ENCODE assay signal across 12 cellular contexts in genomic region chr14:76715102-76715926, GRCh38. TPM values are rescaled to one million over a fixed set of nuclear protein-coding genes. Genes with fewer than 3 reads are reported as not detected.
DNase-seq lines count a peak whose midpoint lies in the region; ATAC-seq, FAIRE-seq and TF ChIP-seq lines count a peak whose summit lies in the region.
"Had no signal": no experiment of that assay in that cellular context is flagged by ENCODE, and none has a peak within 500 bp of the region (broad histone marks: within the 10 kb centered on the region; RNA-seq: fewer than 3 reads in every experiment).

No MANE protein-coding gene starts in this region.

- H3K4me3 ChIP-seq in liver (ENCODE audit: low read depth in 1 of 3, low read length in 3 of 3) (no peak overlapping the region), HepG2 (replicated peaks in 1 of 3; ENCODE audit: insufficient read depth in 1 of 3, low read depth in 2 of 3, low read length in 3 of 3) (no peak overlapping the region), vagina (no peak overlapping the region)

- H3K27me3 Mint-ChIP-seq in brain = no peaks in the 10 kb centered on the region
- peaks cover 39% of the 10 kb centered on the region for H3K27me3 Mint-ChIP-seq in activated T-cell treated with anti-CD3 and anti-CD28 coated beads, Interleukin-2, amount 50 U/mL, for 24 hours

- TF ChIP-seq EP300 in HepG2 (IDR thresholded peaks at IDR 0.05; ENCODE audit: low read depth in 2 of 2, low read length in 2 of 2) = no peak
- TF ChIP-seq EP300 in HepG2 (CRISPR knock-in tag; IDR thresholded peaks at IDR 0.05; ENCODE audit: borderline replicate concordance) = no peak

- BruUV-seq in HepG2 (replicated peaks; lab: Mats Ljungman, UMichigan) = no TSS peak

- peak overlapping the region; percentile 8 to 56 for H3K27ac ChIP-seq in liver (ENCODE audit: low read depth in 1 of 2, low read length in 2 of 2)
- H3K27ac ChIP-seq in HepG2 (ENCODE audit: extremely low read length, insufficient read depth, low read length) = no peak overlapping the region
- H3K27ac ChIP-seq in vagina = peak overlapping the region; percentile 18

- in situ Hi-C loops in HepG2 (cut with HindIII; ENCODE audit: extremely low pct_ligation_motif_present, low pct_unique_long_range_greater_than_20kb) = no loop called here

- no peak for TF ChIP-seq RAD21 in liver (IDR thresholded peaks at IDR 0.05)
- TF ChIP-seq RAD21 in HepG2 (CRISPR knock-in tag; IDR thresholded peaks at IDR 0.05) = no peak

- peaks cover 55% of the 10 kb centered on the region for H3K4me1 Mint-ChIP-seq in brain
- peaks cover 3% of the 10 kb centered on the region for H3K4me1 Mint-ChIP-seq in activated T-cell treated with anti-CD3 and anti-CD28 coated beads, Interleukin-2, amount 50 U/mL, for 24 hours (ENCODE audit: low read depth)

- peak overlapping the region in 1 of 5 experiments; percentile 30 for H3K4me3 Mint-ChIP-seq in brain
- H3K4me3 Mint-ChIP-seq in activated T-cell treated with anti-CD3 and anti-CD28 coated beads, Interleukin-2, amount 50 U/mL, for 24 hours = no peak overlapping the region

- 64% methylated on average over 12 of the region's 12 CpGs for WGBS in liver
- whole genome bisulfite sequencing in HepG2 (ENCODE audit: low lambda C conversion rate) = 20% methylated on average over 12 of the region's 12 CpGs

- H3K79me2 ChIP-seq in HepG2 (ENCODE audit: insufficient read depth, low read length) = no peaks in the 10 kb centered on the region

- no peaks in the 10 kb centered on the region for H3K9me3 ChIP-seq in liver (ENCODE audit: control insufficient read depth in 4 of 4, low read length in 3 of 4)
- no peaks in the 10 kb centered on the region for H3K9me3 ChIP-seq in HepG2 (ENCODE audit: low read length)
- no peaks in the 10 kb centered on the region for H3K9me3 ChIP-seq in vagina

- DNase-seq in HepG2 (ENCODE audit: low spot score) (no peak), iris pigment epithelial cell (ENCODE audit: low read depth) (peak; percentile 21), vagina (ENCODE audit: extremely low spot score in 2 of 2) (peak in 1 of 2 donors; percentile 80), HPDE6-E6E7 (ENCODE audit: extremely low spot score) (no peak), mucosa of gallbladder (ENCODE audit: low spot score) (no peak)
- no peak for DNase-seq in activated T-cell treated with anti-CD3 and anti-CD28 coated beads, Interleukin-2, amount 50 U/mL, for 24 hours
- DNase-seq: GOT3; KBM-7; stimulated activated CD4-positive, alpha-beta T cell treated with anti-CD3 and anti-CD28 coated beads, Interleukin-4, amount 100 ng/mL, for 24 hours; T-helper 1 cell had no signal

- no peaks in the 10 kb centered on the region for H3K27me3 ChIP-seq in liver (ENCODE audit: control insufficient read depth in 4 of 4, insufficient read depth in 4 of 4, low read length in 3 of 4)
- peaks cover 0 to 4% of the 10 kb centered on the region in 2 experiments; a peak in 2 of 5 replicates for H3K27me3 ChIP-seq in HepG2 (ENCODE audit: control insufficient read depth in 1 of 2, insufficient read depth in 2 of 2, low read length in 2 of 2)
- no peaks in the 10 kb centered on the region for H3K27me3 ChIP-seq in vagina

- CTCF ChIA-PET in HepG2 (lab: Yijun Ruan, JAX; ENCODE audit: low intra/inter-chr PET ratio, low total read pairs) = no interaction called here

- FAIRE-seq in HepG2 (lab: Jason Lieb, UNC) = no peak

- no peak overlapping the region for H3K4me2 ChIP-seq in HepG2 (ENCODE audit: low read depth, low read length)

- H3K4me1 ChIP-seq in liver (ENCODE audit: control insufficient read depth in 4 of 4, insufficient read depth in 4 of 4, low read length in 3 of 4) = peaks cover 0 to 3% (median under 1%) of the 10 kb centered on the region in 4 donors
- peaks cover 7% of the 10 kb centered on the region for H3K4me1 ChIP-seq in HepG2 (ENCODE audit: insufficient read depth, low read length)
- H3K4me1 ChIP-seq in vagina = peaks cover 13% of the 10 kb centered on the region

- H3K36me3 Mint-ChIP-seq in brain = no peaks in the 10 kb centered on the region
- H3K36me3 Mint-ChIP-seq in activated T-cell treated with anti-CD3 and anti-CD28 coated beads, Interleukin-2, amount 50 U/mL, for 24 hours (ENCODE audit: low read depth) = no peaks in the 10 kb centered on the region

- H3K27ac Mint-ChIP-seq in brain = peak overlapping the region; percentile 52 to 90 (median 82)
- no peak overlapping the region for H3K27ac Mint-ChIP-seq in activated T-cell treated with anti-CD3 and anti-CD28 coated beads, Interleukin-2, amount 50 U/mL, for 24 hours

- H3K36me3 ChIP-seq in liver (ENCODE audit: control insufficient read depth in 4 of 4, insufficient read depth in 3 of 4, low read depth in 1 of 4, low read length in 3 of 4) = no peaks in the 10 kb centered on the region
- no peaks in the 10 kb centered on the region for H3K36me3 ChIP-seq in HepG2 (replicated peaks in 1 of 2; ENCODE audit: control insufficient read depth in 1 of 2, insufficient read depth in 2 of 2, low read length in 2 of 2)
- no peaks in the 10 kb centered on the region for H3K36me3 ChIP-seq in vagina

- no peak for TF ChIP-seq CTCF in liver (IDR thresholded peaks at IDR 0.05; ENCODE audit: low read depth, low read length, missing input control)
- no peak for TF ChIP-seq CTCF in HepG2 (CRISPR knock-in tag; IDR thresholded peaks at IDR 0.05)
- TF ChIP-seq CTCF in brain (conservative IDR thresholded peaks at IDR 0.05) = no peak
- no peak for TF ChIP-seq CTCF in vagina (IDR thresholded peaks at IDR 0.05)

- ATAC-seq in HepG2 = no peak

- H3K9ac ChIP-seq in liver (ENCODE audit: low read depth in 1 of 2, low read length in 2 of 2) (no peak overlapping the region), HepG2 (ENCODE audit: insufficient read depth, low read depth, low read length) (no peak overlapping the region)

- no peaks in the 10 kb centered on the region for H4K20me1 ChIP-seq in HepG2 (ENCODE audit: insufficient read depth, low read length)

- H2AFZ ChIP-seq in HepG2 (ENCODE audit: low read length) = no peak overlapping the region

- POLR2A ChIA-PET in HepG2 (lab: Yijun Ruan, JAX) = no interaction called here

- intact Hi-C loops in HepG2 (cut with micrococcal nuclease; ENCODE audit: unreplicated experiment) = no loop called here
- intact Hi-C loops in vagina (cut with DNase I) = no loop called here

- peaks cover 0 to 5% (median 2%) of the 10 kb centered on the region in 5 experiments for H3K9me3 Mint-ChIP-seq in brain
- H3K9me3 Mint-ChIP-seq in activated T-cell treated with anti-CD3 and anti-CD28 coated beads, Interleukin-2, amount 50 U/mL, for 24 hours = no peaks in the 10 kb centered on the region

- TF ChIP-seq POLR2A in HepG2 (IDR thresholded peaks at IDR 0.05; ENCODE audit: insufficient read depth in 1 of 2, low read depth in 2 of 2, low read length in 2 of 2) (no peak), vagina (IDR thresholded peaks at IDR 0.05) (no peak)

TF ChIP-seq in liver, 16 proteins besides CTCF, POLR2A, EP300 and RAD21:
- TF ChIP-seq HNF4A (conservative IDR thresholded peaks at IDR 0.05) = no peak

TF ChIP-seq in HepG2, 621 proteins besides CTCF, POLR2A, EP300 and RAD21 (continues in another document):
- no peak for TF ChIP-seq ZNF17 (CRISPR knock-in tag; IDR thresholded peaks at IDR 0.05)
- no peak for TF ChIP-seq HIC2 (CRISPR knock-in tag; IDR thresholded peaks at IDR 0.05; ENCODE audit: low read depth)

RNA-seq across cellular contexts. Expression of gene VASH1, which starts 46.0 kb away (rescaled TPM):
- 1 to 10 TPM; 5.2 to 5.9 TPM for total RNA-seq in liver
- polyA plus RNA-seq in liver = 1 to 10 TPM in 1 of 2 donors, under 1 TPM in 1; 0.94 to 3.4 TPM
- total RNA-seq in HepG2 (2016; rRNA removed; fragmentation: Illumina TruSeq; extraction: Trizol) = 0.18 and 0.24 TPM in 2 replicates
- total RNA-seq in HepG2 (2016; cell fraction: cytosol; rRNA removed; fragmentation: Illumina TruSeq; extraction: Trizol; ENCODE audit: low read depth) = not detected in 2 replicates
- total RNA-seq in HepG2 (2016; cell fraction: insoluble cytoplasmic fraction; rRNA removed; fragmentation: Illumina TruSeq; extraction: Trizol) = 0.12 and 0.17 TPM in 2 replicates
- total RNA-seq in HepG2 (2016; cell fraction: membrane; rRNA removed; fragmentation: Illumina TruSeq; extraction: Trizol) = 0.10 and 0.15 TPM in 2 replicates
- total RNA-seq in HepG2 (2016; cell fraction: nucleus; rRNA removed; fragmentation: Illumina TruSeq; extraction: Trizol) = 0.34 and 0.43 TPM in 2 replicates
- polyA plus RNA-seq in HepG2 (2011; rRNA removed) = 0.11 and 0.42 TPM in 2 replicates
- 0.15 and 0.32 TPM in 2 replicates for polyA plus RNA-seq in HepG2 (2011; cell fraction: cytosol; rRNA removed)
- 0.71 and 0.77 TPM in 2 replicates for polyA plus RNA-seq in HepG2 (2011; cell fraction: nucleus; rRNA removed)
- polyA plus RNA-seq in HepG2 (2012) = 0.28 and 0.65 TPM in 2 replicates
- polyA plus RNA-seq in HepG2 (2016; cell fraction: cytosol; fragmentation: Illumina TruSeq; extraction: Trizol; ENCODE audit: low read depth) = 0.10 TPM in 1 of 2 replicates, not detected in the other
- polyA plus RNA-seq in HepG2 (2016; cell fraction: insoluble cytoplasmic fraction; fragmentation: Illumina TruSeq; extraction: Trizol; ENCODE audit: low read depth) = 0.24 and 0.26 TPM in 2 replicates
- 0.21 TPM in 1 of 2 replicates, not detected in the other for polyA plus RNA-seq in HepG2 (2016; cell fraction: membrane; fragmentation: Illumina TruSeq; extraction: Trizol; ENCODE audit: low read depth)
- polyA plus RNA-seq in HepG2 (2016; cell fraction: nucleus; fragmentation: Illumina TruSeq; extraction: Trizol; ENCODE audit: insufficient read depth, low read depth) = 0.43 and 0.83 TPM in 2 replicates
- 0.28 TPM in 1 of 2 replicates, not detected in the other for polyA minus RNA-seq in HepG2 (2011; rRNA and poly(A)+ RNA removed; ENCODE audit: low replicate concordance)
- polyA minus RNA-seq in HepG2 (2011; cell fraction: cytosol; rRNA and poly(A)+ RNA removed) = 0.18 and 0.69 TPM in 2 replicates
- 0.50 and 0.64 TPM in 2 replicates for polyA minus RNA-seq in HepG2 (2011; cell fraction: nucleus; rRNA and poly(A)+ RNA removed)
- 42.7 TPM for polyA plus RNA-seq in brain (ENCODE audit: insufficient read depth, low read depth, low replicate concordance)
- total RNA-seq in vagina = 6.1 TPM
- total RNA-seq in mucosa of gallbladder = 18.4 TPM
